Comparison of ENCODE assay signal across 1 cellular context in the genomic region with DNA sequence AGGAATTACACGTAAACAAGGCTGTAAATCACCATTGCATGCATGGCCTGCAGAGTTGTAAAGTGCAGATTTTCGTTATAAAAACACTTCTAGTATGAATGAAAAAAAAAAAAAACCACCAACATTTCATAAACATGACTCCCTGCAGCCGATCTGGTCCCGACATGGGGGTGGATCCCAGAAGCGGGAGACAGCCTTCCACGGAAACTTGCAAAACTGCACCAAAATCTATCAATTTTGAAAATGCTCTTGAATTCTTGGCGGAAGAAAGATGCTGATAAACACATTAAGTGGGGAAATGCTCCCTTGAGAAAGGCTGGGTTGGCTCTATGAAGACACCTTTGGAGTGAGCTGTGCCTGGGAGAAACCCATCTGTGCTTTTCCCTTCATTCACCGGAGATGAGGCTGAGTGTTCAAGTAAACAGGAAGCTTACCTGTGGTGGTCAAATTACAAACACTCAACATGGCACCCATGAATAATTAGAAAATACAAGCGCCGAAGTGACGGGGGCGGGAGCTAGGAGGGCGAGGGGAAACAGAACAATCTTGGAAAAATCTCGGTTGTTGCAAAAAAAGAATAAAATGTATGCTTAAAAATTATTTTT.
TF ChIP-seq lines count a peak whose summit lies in the region.

No MANE protein-coding gene starts in this region.

TF ChIP-seq in IMR-90, 13 proteins besides CTCF, POLR2A, EP300 and RAD21:
- TF ChIP-seq RFX5 (IDR thresholded peaks at IDR 0.05; ENCODE audit: low read depth, low read length), result no peak
- TF ChIP-seq MAFK (IDR thresholded peaks at IDR 0.05; ENCODE audit: low read depth, low read length), result no peak
- no peak for TF ChIP-seq BHLHE40 (IDR thresholded peaks at IDR 0.05; ENCODE audit: low read depth, low read length)
- TF ChIP-seq MAZ (IDR thresholded peaks at IDR 0.05; ENCODE audit: borderline replicate concordance, low read depth, low read length), result no peak
- TF ChIP-seq, protein P1, sequence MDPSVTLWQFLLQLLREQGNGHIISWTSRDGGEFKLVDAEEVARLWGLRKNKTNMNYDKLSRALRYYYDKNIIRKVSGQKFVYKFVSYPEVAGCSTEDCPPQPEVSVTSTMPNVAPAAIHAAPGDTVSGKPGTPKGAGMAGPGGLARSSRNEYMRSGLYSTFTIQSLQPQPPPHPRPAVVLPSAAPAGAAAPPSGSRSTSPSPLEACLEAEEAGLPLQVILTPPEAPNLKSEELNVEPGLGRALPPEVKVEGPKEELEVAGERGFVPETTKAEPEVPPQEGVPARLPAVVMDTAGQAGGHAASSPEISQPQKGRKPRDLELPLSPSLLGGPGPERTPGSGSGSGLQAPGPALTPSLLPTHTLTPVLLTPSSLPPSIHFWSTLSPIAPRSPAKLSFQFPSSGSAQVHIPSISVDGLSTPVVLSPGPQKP (IDR thresholded peaks at IDR 0.05; ENCODE audit: borderline replicate concordance, low read depth, low read length), result no peak
- TF ChIP-seq CEBPB (IDR thresholded peaks at IDR 0.05; ENCODE audit: low read depth, low read length), result no peak
- no peak for TF ChIP-seq MXI1 (IDR thresholded peaks at IDR 0.05; ENCODE audit: borderline replicate concordance, low read depth, low read length)
- TF ChIP-seq NFE2L2 (IDR thresholded peaks at IDR 0.05; ENCODE audit: low read depth, low read length), result no peak
- TF ChIP-seq, protein P2, sequence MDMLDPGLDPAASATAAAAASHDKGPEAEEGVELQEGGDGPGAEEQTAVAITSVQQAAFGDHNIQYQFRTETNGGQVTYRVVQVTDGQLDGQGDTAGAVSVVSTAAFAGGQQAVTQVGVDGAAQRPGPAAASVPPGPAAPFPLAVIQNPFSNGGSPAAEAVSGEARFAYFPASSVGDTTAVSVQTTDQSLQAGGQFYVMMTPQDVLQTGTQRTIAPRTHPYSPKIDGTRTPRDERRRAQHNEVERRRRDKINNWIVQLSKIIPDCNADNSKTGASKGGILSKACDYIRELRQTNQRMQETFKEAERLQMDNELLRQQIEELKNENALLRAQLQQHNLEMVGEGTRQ (IDR thresholded peaks at IDR 0.05; ENCODE audit: low read depth, low read length), result no peak
- no peak for TF ChIP-seq FOS (IDR thresholded peaks at IDR 0.05; ENCODE audit: low read depth, low read length)
- no peak for TF ChIP-seq SMC3 (IDR thresholded peaks at IDR 0.05; ENCODE audit: low read depth, low read length)
- TF ChIP-seq RCOR1 (IDR thresholded peaks at IDR 0.05; ENCODE audit: insufficient replicate concordance, low read length), result no peak
- TF ChIP-seq CHD1 (IDR thresholded peaks at IDR 0.05; ENCODE audit: low read depth, low read length), result no peak; the same call in 1 of the 2 replicates
